Comparison of ENCODE assay signal across 1 cellular context in the genomic region with DNA sequence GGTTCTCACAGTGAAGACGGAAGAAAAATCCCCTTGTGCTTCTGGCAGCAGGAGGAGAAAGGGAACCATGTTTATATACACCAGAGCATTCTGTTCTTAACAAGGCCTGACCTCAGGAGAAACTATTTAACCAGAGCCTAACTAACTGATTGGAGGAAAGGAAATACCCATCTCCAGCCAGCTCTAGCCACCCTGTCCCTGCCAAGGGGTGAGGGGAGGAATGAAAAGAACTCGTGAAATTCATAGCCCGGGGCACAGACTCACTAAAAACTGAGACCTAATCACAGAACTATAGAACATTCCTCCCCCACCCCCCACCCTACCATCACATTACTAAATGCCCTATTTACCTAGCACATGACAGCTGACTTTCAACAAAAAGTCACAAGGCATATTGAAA.
TF ChIP-seq lines count a peak whose summit lies in the region.

No MANE protein-coding gene starts in this region.

TF ChIP-seq in GM23338, 12 proteins besides CTCF, POLR2A, EP300 and RAD21 (continued from another document):
- TF ChIP-seq, protein P1, sequence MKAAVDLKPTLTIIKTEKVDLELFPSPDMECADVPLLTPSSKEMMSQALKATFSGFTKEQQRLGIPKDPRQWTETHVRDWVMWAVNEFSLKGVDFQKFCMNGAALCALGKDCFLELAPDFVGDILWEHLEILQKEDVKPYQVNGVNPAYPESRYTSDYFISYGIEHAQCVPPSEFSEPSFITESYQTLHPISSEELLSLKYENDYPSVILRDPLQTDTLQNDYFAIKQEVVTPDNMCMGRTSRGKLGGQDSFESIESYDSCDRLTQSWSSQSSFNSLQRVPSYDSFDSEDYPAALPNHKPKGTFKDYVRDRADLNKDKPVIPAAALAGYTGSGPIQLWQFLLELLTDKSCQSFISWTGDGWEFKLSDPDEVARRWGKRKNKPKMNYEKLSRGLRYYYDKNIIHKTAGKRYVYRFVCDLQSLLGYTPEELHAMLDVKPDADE (IDR thresholded peaks at IDR 0.05): no peak
- TF ChIP-seq POLR2AphosphoS5 (IDR thresholded peaks at IDR 0.05; ENCODE audit: low read depth): no peak
- TF ChIP-seq, protein P2, sequence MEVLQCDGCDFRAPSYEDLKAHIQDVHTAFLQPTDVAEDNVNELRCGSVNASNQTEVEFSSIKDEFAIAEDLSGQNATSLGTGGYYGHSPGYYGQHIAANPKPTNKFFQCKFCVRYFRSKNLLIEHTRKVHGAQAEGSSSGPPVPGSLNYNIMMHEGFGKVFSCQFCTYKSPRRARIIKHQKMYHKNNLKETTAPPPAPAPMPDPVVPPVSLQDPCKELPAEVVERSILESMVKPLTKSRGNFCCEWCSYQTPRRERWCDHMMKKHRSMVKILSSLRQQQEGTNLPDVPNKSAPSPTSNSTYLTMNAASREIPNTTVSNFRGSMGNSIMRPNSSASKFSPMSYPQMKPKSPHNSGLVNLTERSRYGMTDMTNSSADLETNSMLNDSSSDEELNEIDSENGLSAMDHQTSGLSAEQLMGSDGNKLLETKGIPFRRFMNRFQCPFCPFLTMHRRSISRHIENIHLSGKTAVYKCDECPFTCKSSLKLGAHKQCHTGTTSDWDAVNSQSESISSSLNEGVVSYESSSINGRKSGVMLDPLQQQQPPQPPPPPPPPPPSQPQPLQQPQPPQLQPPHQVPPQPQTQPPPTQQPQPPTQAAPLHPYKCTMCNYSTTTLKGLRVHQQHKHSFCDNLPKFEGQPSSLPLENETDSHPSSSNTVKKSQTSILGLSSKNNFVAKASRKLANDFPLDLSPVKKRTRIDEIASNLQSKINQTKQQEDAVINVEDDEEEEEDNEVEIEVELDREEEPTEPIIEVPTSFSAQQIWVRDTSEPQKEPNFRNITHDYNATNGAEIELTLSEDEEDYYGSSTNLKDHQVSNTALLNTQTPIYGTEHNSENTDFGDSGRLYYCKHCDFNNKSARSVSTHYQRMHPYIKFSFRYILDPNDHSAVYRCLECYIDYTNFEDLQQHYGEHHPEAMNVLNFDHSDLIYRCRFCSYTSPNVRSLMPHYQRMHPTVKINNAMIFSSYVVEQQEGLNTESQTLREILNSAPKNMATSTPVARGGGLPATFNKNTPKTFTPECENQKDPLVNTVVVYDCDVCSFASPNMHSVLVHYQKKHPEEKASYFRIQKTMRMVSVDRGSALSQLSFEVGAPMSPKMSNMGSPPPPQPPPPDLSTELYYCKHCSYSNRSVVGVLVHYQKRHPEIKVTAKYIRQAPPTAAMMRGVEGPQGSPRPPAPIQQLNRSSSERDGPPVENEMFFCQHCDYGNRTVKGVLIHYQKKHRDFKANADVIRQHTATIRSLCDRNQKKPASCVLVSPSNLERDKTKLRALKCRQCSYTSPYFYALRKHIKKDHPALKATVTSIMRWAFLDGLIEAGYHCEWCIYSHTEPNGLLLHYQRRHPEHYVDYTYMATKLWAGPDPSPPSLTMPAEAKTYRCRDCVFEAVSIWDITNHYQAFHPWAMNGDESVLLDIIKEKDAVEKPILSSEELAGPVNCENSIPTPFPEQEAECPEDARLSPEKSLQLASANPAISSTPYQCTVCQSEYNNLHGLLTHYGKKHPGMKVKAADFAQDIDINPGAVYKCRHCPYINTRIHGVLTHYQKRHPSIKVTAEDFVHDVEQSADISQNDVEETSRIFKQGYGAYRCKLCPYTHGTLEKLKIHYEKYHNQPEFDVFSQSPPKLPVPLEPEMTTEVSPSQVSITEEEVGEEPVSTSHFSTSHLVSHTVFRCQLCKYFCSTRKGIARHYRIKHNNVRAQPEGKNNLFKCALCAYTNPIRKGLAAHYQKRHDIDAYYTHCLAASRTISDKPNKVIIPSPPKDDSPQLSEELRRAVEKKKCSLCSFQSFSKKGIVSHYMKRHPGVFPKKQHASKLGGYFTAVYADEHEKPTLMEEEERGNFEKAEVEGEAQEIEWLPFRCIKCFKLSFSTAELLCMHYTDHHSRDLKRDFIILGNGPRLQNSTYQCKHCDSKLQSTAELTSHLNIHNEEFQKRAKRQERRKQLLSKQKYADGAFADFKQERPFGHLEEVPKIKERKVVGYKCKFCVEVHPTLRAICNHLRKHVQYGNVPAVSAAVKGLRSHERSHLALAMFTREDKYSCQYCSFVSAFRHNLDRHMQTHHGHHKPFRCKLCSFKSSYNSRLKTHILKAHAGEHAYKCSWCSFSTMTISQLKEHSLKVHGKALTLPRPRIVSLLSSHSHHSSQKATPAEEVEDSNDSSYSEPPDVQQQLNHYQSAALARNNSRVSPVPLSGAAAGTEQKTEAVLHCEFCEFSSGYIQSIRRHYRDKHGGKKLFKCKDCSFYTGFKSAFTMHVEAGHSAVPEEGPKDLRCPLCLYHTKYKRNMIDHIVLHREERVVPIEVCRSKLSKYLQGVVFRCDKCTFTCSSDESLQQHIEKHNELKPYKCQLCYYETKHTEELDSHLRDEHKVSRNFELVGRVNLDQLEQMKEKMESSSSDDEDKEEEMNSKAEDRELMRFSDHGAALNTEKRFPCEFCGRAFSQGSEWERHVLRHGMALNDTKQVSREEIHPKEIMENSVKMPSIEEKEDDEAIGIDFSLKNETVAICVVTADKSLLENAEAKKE (CRISPR knock-in tag; IDR thresholded peaks at IDR 0.05): no peak
- TF ChIP-seq EZH2phosphoT487 (IDR thresholded peaks at IDR 0.05; ENCODE audit: unreplicated experiment): no peak
- TF ChIP-seq NANOG (IDR thresholded peaks at IDR 0.05; ENCODE audit: borderline replicate concordance): no peak
- no peak for TF ChIP-seq CREB1 (CRISPR knock-in tag; IDR thresholded peaks at IDR 0.05; ENCODE audit: low read depth)
TF ChIP-seq in GM23338: peak in this region for 0.
